In genomic region chr4:123430031-123430430, GRCh38 we compare ENCODE assay signal across 19 cellular contexts. TPM values are rescaled to one million over a fixed set of nuclear protein-coding genes. Genes with fewer than 3 reads are reported as not detected.
DNase-seq lines count a peak whose midpoint lies in the region; ATAC-seq and TF ChIP-seq lines count a peak whose summit lies in the region.
"Had no signal": no experiment of that assay in that cellular context is flagged by ENCODE, and none has a peak within 500 bp of the region (broad histone marks: within the 10 kb centered on the region; RNA-seq: fewer than 3 reads in every experiment).

No MANE protein-coding gene starts in this region.

- peaks cover 2% of the 10 kb centered on the region for H3K9me3 Mint-ChIP-seq in stimulated activated effector memory CD8-positive, alpha-beta T cell treated with anti-CD3 and anti-CD28 coated beads, Interleukin-12 subunit alpha, Interleukin-12 subunit beta, amount 100 ng/mL, for 72 hours
- peaks cover 4% of the 10 kb centered on the region for H3K9me3 Mint-ChIP-seq in glutamatergic neuron (ENCODE audit: unreplicated experiment)

- peak; percentile 96 for ATAC-seq in stimulated activated effector memory CD8-positive, alpha-beta T cell treated with anti-CD3 and anti-CD28 coated beads, Interleukin-12 subunit alpha, Interleukin-12 subunit beta, amount 100 ng/mL, for 72 hours
- no peak for ATAC-seq in GM18519 (IDR thresholded peaks at IDR 0.05; ENCODE audit: low FRiP score, unreplicated experiment)

- H3K4me3 ChIP-seq in epithelial cell of esophagus (ENCODE audit: low read length) = no peak overlapping the region
- H3K4me3 ChIP-seq: prostate gland had no signal

- H3K4me3 Mint-ChIP-seq in stimulated activated effector memory CD8-positive, alpha-beta T cell treated with anti-CD3 and anti-CD28 coated beads, Interleukin-12 subunit alpha, Interleukin-12 subunit beta, amount 100 ng/mL, for 72 hours = no peak overlapping the region
- H3K4me3 Mint-ChIP-seq in glutamatergic neuron (ENCODE audit: unreplicated experiment) = no peak overlapping the region

- H3K27me3 Mint-ChIP-seq in glutamatergic neuron (ENCODE audit: unreplicated experiment) = no peaks in the 10 kb centered on the region

- H3K36me3 Mint-ChIP-seq in stimulated activated effector memory CD8-positive, alpha-beta T cell treated with anti-CD3 and anti-CD28 coated beads, Interleukin-12 subunit alpha, Interleukin-12 subunit beta, amount 100 ng/mL, for 72 hours = no peaks in the 10 kb centered on the region
- H3K36me3 Mint-ChIP-seq in glutamatergic neuron (ENCODE audit: unreplicated experiment) = peaks cover 11% of the 10 kb centered on the region

- H3K27ac Mint-ChIP-seq in stimulated activated effector memory CD8-positive, alpha-beta T cell treated with anti-CD3 and anti-CD28 coated beads, Interleukin-12 subunit alpha, Interleukin-12 subunit beta, amount 100 ng/mL, for 72 hours = no peak overlapping the region
- H3K27ac Mint-ChIP-seq in glutamatergic neuron (ENCODE audit: unreplicated experiment) = no peak overlapping the region

- DNase-seq in activated T-cell treated with anti-CD3 and anti-CD28 coated beads for 48 hours (ENCODE audit: low read depth) = peak; percentile 18
- no peak for DNase-seq in activated T-cell treated with anti-CD3 and anti-CD28 coated beads, Interleukin-2, amount 50 U/mL, for 1 hour
- peak; percentile 9 to 16 for DNase-seq in activated CD4-positive, alpha-beta T cell treated with anti-CD3 and anti-CD28 coated beads, Interleukin-2, amount 50 U/mL, for 4 hours
- DNase-seq in epithelial cell of esophagus (ENCODE audit: low read depth) = peak; percentile 22
- peak in 1 of 2 donors; percentile 45 for DNase-seq in stimulated activated effector memory CD8-positive, alpha-beta T cell treated with anti-CD3 and anti-CD28 coated beads, Interleukin-12 subunit alpha, Interleukin-12 subunit beta, amount 100 ng/mL, for 72 hours (ENCODE audit: low spot score in 2 of 2)
- no peak for DNase-seq in globus pallidus (ENCODE audit: low spot score)
- DNase-seq in glutamatergic neuron = no peak
- DNase-seq: brain microvascular endothelial cell; C1 segment of cervical spinal cord; effector CD8-positive, alpha-beta T cell; foreskin melanocyte; GOT3; NCI-H1105 treated with DMSO at 0.1 percent for 48 hours; NCI-H2081; NCI-H446; Right ventricle myocardium superior; T-helper 9 cell had no signal

- H3K4me1 Mint-ChIP-seq in stimulated activated effector memory CD8-positive, alpha-beta T cell treated with anti-CD3 and anti-CD28 coated beads, Interleukin-12 subunit alpha, Interleukin-12 subunit beta, amount 100 ng/mL, for 72 hours = peaks cover 12% of the 10 kb centered on the region
- H3K4me1 Mint-ChIP-seq in glutamatergic neuron (ENCODE audit: low read depth, unreplicated experiment) = no peaks in the 10 kb centered on the region

- TF ChIP-seq CTCF in epithelial cell of esophagus (IDR thresholded peaks at IDR 0.05; ENCODE audit: insufficient read depth, low read depth, low read length, missing control alignments) = no peak
- TF ChIP-seq CTCF in glutamatergic neuron (IDR thresholded peaks at IDR 0.05; ENCODE audit: partially characterized antibody, unreplicated experiment) = no peak

RNA-seq across cellular contexts. Expression of gene SPRY1, which starts 33.4 kb away (rescaled TPM):
- 17.2 TPM for total RNA-seq in glutamatergic neuron (ENCODE audit: unreplicated experiment)

Comparison
In these comparisons a context has a peak if more than half of its experiments do, and no peak if none do; other contexts are left out.
1. DNase-seq: peak in activated T-cell treated with anti-CD3 and anti-CD28 coated beads for 48 hours (single experiment), activated CD4-positive, alpha-beta T cell treated with anti-CD3 and anti-CD28 coated beads, Interleukin-2, amount 50 U/mL, for 4 hours (2 of 2) and epithelial cell of esophagus (single experiment); none in activated T-cell treated with anti-CD3 and anti-CD28 coated beads, Interleukin-2, amount 50 U/mL, for 1 hour (single experiment), globus pallidus (single experiment) and glutamatergic neuron (single experiment).